1 cellular context compared by ENCODE assay signal in the genomic region with DNA sequence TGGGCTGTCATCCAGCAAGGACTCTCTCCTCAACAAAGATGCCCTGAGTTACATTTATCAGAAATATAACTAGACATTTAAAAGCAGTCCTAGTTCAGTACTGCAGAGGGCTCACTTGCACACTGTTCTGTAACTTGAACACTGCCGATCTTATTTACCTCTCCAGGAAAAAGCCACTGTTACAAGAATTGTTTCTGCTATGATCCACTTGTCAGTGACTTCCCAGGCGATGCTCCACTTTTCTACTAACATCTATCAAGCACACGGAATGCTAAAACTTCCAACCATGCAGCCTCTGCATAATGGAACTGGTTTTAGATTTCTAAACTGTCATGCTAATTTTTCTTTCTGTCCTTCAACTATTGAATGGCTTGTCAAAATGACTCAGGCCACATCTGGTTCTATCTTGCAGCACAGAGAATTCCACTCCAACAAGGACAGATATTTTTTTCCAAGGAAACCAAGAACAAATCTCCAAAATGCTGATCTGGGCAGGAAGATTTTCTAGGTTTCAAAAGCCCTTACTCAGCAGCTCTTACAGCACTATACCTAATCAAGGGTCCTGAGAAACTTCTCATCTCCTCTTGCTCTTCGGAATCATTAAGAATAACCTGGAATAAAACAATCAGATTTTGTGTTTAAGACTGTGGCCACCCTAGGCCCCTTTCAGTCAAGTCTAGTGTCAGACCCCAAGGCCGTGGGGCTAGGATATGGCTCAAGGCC.
TF ChIP-seq lines count a peak whose summit lies in the region.

No MANE protein-coding gene starts in this region.

TF ChIP-seq in HCT116, 20 proteins besides CTCF, POLR2A, EP300 and RAD21 (continued from another document):
- TF ChIP-seq, protein P1, sequence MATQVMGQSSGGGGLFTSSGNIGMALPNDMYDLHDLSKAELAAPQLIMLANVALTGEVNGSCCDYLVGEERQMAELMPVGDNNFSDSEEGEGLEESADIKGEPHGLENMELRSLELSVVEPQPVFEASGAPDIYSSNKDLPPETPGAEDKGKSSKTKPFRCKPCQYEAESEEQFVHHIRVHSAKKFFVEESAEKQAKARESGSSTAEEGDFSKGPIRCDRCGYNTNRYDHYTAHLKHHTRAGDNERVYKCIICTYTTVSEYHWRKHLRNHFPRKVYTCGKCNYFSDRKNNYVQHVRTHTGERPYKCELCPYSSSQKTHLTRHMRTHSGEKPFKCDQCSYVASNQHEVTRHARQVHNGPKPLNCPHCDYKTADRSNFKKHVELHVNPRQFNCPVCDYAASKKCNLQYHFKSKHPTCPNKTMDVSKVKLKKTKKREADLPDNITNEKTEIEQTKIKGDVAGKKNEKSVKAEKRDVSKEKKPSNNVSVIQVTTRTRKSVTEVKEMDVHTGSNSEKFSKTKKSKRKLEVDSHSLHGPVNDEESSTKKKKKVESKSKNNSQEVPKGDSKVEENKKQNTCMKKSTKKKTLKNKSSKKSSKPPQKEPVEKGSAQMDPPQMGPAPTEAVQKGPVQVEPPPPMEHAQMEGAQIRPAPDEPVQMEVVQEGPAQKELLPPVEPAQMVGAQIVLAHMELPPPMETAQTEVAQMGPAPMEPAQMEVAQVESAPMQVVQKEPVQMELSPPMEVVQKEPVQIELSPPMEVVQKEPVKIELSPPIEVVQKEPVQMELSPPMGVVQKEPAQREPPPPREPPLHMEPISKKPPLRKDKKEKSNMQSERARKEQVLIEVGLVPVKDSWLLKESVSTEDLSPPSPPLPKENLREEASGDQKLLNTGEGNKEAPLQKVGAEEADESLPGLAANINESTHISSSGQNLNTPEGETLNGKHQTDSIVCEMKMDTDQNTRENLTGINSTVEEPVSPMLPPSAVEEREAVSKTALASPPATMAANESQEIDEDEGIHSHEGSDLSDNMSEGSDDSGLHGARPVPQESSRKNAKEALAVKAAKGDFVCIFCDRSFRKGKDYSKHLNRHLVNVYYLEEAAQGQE (IDR thresholded peaks at IDR 0.05; ENCODE audit: low read depth), result no peak
- TF ChIP-seq ELF1 (IDR thresholded peaks at IDR 0.05; ENCODE audit: borderline replicate concordance, low read depth), result no peak
- no peak for TF ChIP-seq YY1 (IDR thresholded peaks at IDR 0.05; ENCODE audit: extremely low read depth, insufficient replicate concordance, low read depth, low read length)
- no peak for TF ChIP-seq ATF3 (IDR thresholded peaks at IDR 0.05)
- no peak for TF ChIP-seq CBX3 (IDR thresholded peaks at IDR 0.05; ENCODE audit: low read depth)
- no peak for TF ChIP-seq ZNF274 (IDR thresholded peaks at IDR 0.05; ENCODE audit: low read depth, low read length)
